Comparison of ENCODE assay signal across 21 cellular contexts in the genomic region with DNA sequence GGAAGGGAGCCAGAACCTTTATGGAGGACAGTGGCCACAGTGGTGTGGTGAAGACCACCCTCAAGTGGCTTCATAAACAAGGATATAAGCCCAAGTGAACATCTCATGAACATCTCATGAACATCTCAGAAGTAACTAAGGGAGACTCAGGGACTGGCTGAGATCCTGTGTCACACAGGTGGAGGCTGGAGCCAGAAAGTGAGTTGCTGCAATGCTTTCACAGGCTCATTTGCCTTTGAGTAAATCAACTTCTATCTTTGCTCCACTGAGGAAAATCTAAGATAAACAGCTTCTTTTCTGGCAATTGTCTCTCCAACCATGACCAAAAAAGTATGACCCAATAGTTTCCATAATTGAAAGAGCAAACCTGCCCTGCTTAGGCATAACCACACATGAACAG.
A peak's percentile ranks its signal among the peaks of the same experiment; 100 is the strongest.
DNase-seq lines count a peak whose midpoint lies in the region; TF ChIP-seq lines count a peak whose summit lies in the region.
"Had no signal": no experiment of that assay in that cellular context is flagged by ENCODE, and none has a peak within 500 bp of the region (broad histone marks: within the 10 kb centered on the region; RNA-seq: fewer than 3 reads in every experiment).

No MANE protein-coding gene starts in this region.

- no peak overlapping the region for H3K9ac ChIP-seq in mesenchymal stem cell (ENCODE audit: low read length)
- H3K9ac ChIP-seq: BLaER1 had no signal

- H3K36me3 ChIP-seq in DOHH2 (ENCODE audit: control insufficient read depth, low read length) (peaks cover 9% of the 10 kb centered on the region; the same call in 1 of the 2 replicates), OCI-LY7 (ENCODE audit: insufficient read depth, low read length) (no peaks in the 10 kb centered on the region; the same call in 1 of the 2 replicates), mesenchymal stem cell (ENCODE audit: control insufficient read depth in 1 of 2, insufficient read depth in 2 of 2, low read depth in 1 of 2, low read length in 2 of 2) (no peaks in the 10 kb centered on the region)
- H3K36me3 ChIP-seq: BE2C, BLaER1 had no signal

- CTCF ChIA-PET in OCI-LY7 (lab: Charles Lee; ENCODE audit: unreplicated experiment) = no interaction called here

- H2BK15ac ChIP-seq in mesenchymal stem cell (ENCODE audit: low read depth, poor library complexity, severe bottlenecking) = no peak overlapping the region

- no peak overlapping the region for H4K91ac ChIP-seq in mesenchymal stem cell (ENCODE audit: low read length)

- no peak overlapping the region for H3K14ac ChIP-seq in mesenchymal stem cell (ENCODE audit: low read length in 2 of 2)

- H3K23ac ChIP-seq in mesenchymal stem cell (ENCODE audit: low read length in 2 of 2) = no peak overlapping the region

- no peak overlapping the region for H2BK12ac ChIP-seq in mesenchymal stem cell (ENCODE audit: low read length in 2 of 2)

- no peak overlapping the region for H2AK5ac ChIP-seq in mesenchymal stem cell (ENCODE audit: low read length, severe bottlenecking)

- H4K20me1 ChIP-seq in DOHH2 (ENCODE audit: control insufficient read depth, insufficient read depth, low read depth, low read length) = no peaks in the 10 kb centered on the region
- H4K20me1 ChIP-seq in OCI-LY7 (ENCODE audit: insufficient read depth, low read length) = no peaks in the 10 kb centered on the region
- H4K20me1 ChIP-seq: BLaER1 had no signal

- no TSS peak for BruUV-seq in OCI-LY7 (replicated peaks; lab: Mats Ljungman, UMichigan)

- peaks cover 35% of the 10 kb centered on the region for H3F3A ChIP-seq in DOHH2 (ENCODE audit: control insufficient read depth, insufficient read depth)

- H3K9me2 ChIP-seq in DOHH2 (replicated peaks; ENCODE audit: control insufficient read depth, low read length) (no peaks in the 10 kb centered on the region), OCI-LY7 (ENCODE audit: insufficient read depth, low read length) (no peaks in the 10 kb centered on the region)

- H3K4ac ChIP-seq in mesenchymal stem cell (ENCODE audit: low read depth in 1 of 2, low read length in 2 of 2) = no peak overlapping the region

- peak overlapping the region; percentile 72 for H3K4me3 ChIP-seq in DOHH2 (ENCODE audit: low read length)
- H3K4me3 ChIP-seq in OCI-LY7 (ENCODE audit: low read depth, low read length, poor library complexity, severe bottlenecking) = peak overlapping the region; percentile 58
- no peak overlapping the region for H3K4me3 ChIP-seq in mesenchymal stem cell (ENCODE audit: insufficient read depth in 1 of 2, low read depth in 1 of 2, low read length in 2 of 2)
- H3K4me3 ChIP-seq: BLaER1, GM12878 had no signal

- no peak overlapping the region for H2BK5ac ChIP-seq in mesenchymal stem cell (ENCODE audit: low read depth, low read length, poor library complexity, severe bottlenecking)

- POLR2A ChIA-PET in OCI-LY7 (lab: Charles Lee) = interaction anchor here (0.9 to 8.2 kb wide), 19 partner anchors 10 to 148 kb away, joined by 3 to 117 read pairs (median 7); no protein-coding TSS in a partner anchor

- peaks cover 85% of the 10 kb centered on the region for H3K4me1 ChIP-seq in DOHH2 (ENCODE audit: control insufficient read depth, low read length)
- H3K4me1 ChIP-seq in OCI-LY7 (ENCODE audit: insufficient read depth, low read length, poor library complexity, severe bottlenecking) = peaks cover 63% of the 10 kb centered on the region
- H3K4me1 ChIP-seq in mesenchymal stem cell (ENCODE audit: control insufficient read depth, insufficient read depth, low read depth, low read length) = no peaks in the 10 kb centered on the region

- H3K79me1 ChIP-seq in mesenchymal stem cell (replicated peaks; ENCODE audit: low read length, poor library complexity, severe bottlenecking) = no peaks in the 10 kb centered on the region

- no peak for TF ChIP-seq CTCF in DOHH2 (IDR thresholded peaks at IDR 0.05; ENCODE audit: low read depth, low read length, poor library complexity, severe bottlenecking)
- TF ChIP-seq CTCF in OCI-LY7 (conservative IDR thresholded peaks at IDR 0.05; ENCODE audit: low read length) = no peak

- intact Hi-C loops in OCI-LY7 (cut with micrococcal nuclease; ENCODE audit: unreplicated experiment) = loop anchor here (2.0 kb wide), 3 partner anchors 32 to 96 kb away; no protein-coding TSS in a partner anchor
- intact Hi-C loops in cardiac septum (cut with DNase I) = no loop called here

- H4K8ac ChIP-seq in mesenchymal stem cell (ENCODE audit: low read length) = no peak overlapping the region

- no peak overlapping the region for H3K18ac ChIP-seq in mesenchymal stem cell (ENCODE audit: low read depth in 1 of 2, low read length in 2 of 2)

- DNase-seq in NAMALWA (ENCODE audit: low spot score) (peak; percentile 50), OCI-LY7 (ENCODE audit: low spot score) (peak; percentile 65), germinal center (ENCODE audit: low spot score) (peak; percentile 50), NCI-H2029 (lab: John Stamatoyannopoulos, UW) (no peak), mesenchymal stem cell (no peak), NCI-H2107 (lab: John Stamatoyannopoulos, UW) (no peak), cardiac septum (ENCODE audit: low spot score) (no peak)
- DNase-seq: 8988T; ACHN; BE2C; C1 segment of cervical spinal cord; CD4-positive, alpha-beta memory T cell; CD4-positive, CD25-positive, alpha-beta regulatory T cell; CD8-positive, alpha-beta memory T cell; COR-L47; DMS79 treated with DMSO at 0.1 percent for 48 hours; EL; GDM1 had no signal

- H2AFZ ChIP-seq in OCI-LY7 (ENCODE audit: low read length) (peak overlapping the region; percentile 88; the same call in 1 of the 2 replicates), mesenchymal stem cell (ENCODE audit: low read depth, low read length) (no peak overlapping the region)

- H3K4me2 ChIP-seq in DOHH2 (ENCODE audit: low read length) = peak overlapping the region; percentile 84
- H3K4me2 ChIP-seq in OCI-LY7 (ENCODE audit: low read length) = peak overlapping the region; percentile 91
- H3K4me2 ChIP-seq in mesenchymal stem cell (ENCODE audit: low read length, poor library complexity, severe bottlenecking) = no peak overlapping the region
- H3K4me2 ChIP-seq: BLaER1 had no signal

- H2BK120ac ChIP-seq in mesenchymal stem cell (ENCODE audit: low read depth, low read length) = no peak overlapping the region

- peak overlapping the region; percentile 88 for H3K27ac ChIP-seq in DOHH2 (ENCODE audit: low read depth, low read length)
- H3K27ac ChIP-seq in OCI-LY7 (ENCODE audit: low read depth, low read length, poor library complexity, severe bottlenecking) = peak overlapping the region; percentile 85
- H3K27ac ChIP-seq in mesenchymal stem cell (ENCODE audit: low read length, poor library complexity, severe bottlenecking) = no peak overlapping the region
- H3K27ac ChIP-seq: BLaER1 had no signal

- H3K9me3 ChIP-seq in DOHH2 (ENCODE audit: control insufficient read depth, insufficient read depth, low read length) (no peaks in the 10 kb centered on the region), OCI-LY7 (ENCODE audit: low read length) (no peaks in the 10 kb centered on the region), mesenchymal stem cell (ENCODE audit: control insufficient read depth, low read length) (no peaks in the 10 kb centered on the region)
- H3K9me3 ChIP-seq: BE2C, BLaER1 had no signal

- H3K79me2 ChIP-seq in DOHH2 (ENCODE audit: control insufficient read depth, low read length) (peaks cover 19% of the 10 kb centered on the region), OCI-LY7 (ENCODE audit: insufficient read depth, low read depth, low read length) (no peaks in the 10 kb centered on the region)

- H3K27me3 ChIP-seq in DOHH2 (ENCODE audit: control insufficient read depth, low read length) = no peaks in the 10 kb centered on the region
- H3K27me3 ChIP-seq in mesenchymal stem cell (ENCODE audit: control insufficient read depth in 1 of 2, insufficient read depth in 1 of 2, low read length in 2 of 2) = peaks cover 0 to 6% of the 10 kb centered on the region in 2 experiments
- H3K27me3 ChIP-seq: BE2C, BLaER1 had no signal

Comparison
In these comparisons a context has a peak if more than half of its experiments do, and no peak if none do; other contexts are left out.
1. H3K4me3 ChIP-seq: peak in DOHH2 (single experiment) and OCI-LY7 (single experiment); none in mesenchymal stem cell (0 of 2).
2. DNase-seq: peak in NAMALWA (single experiment), OCI-LY7 (single experiment) and germinal center (single experiment); none in NCI-H2029 (single experiment), mesenchymal stem cell (single experiment), NCI-H2107 (single experiment) and cardiac septum (single experiment).